23 cellular contexts compared by ENCODE assay signal in genomic region chr22:33677536-33677935, GRCh38.
A peak's percentile ranks its signal among the peaks of the same experiment; 100 is the strongest.
DNase-seq lines count a peak whose midpoint lies in the region; ATAC-seq and TF ChIP-seq lines count a peak whose summit lies in the region.
"Had no signal": no experiment of that assay in that cellular context is flagged by ENCODE, and none has a peak within 500 bp of the region (broad histone marks: within the 10 kb centered on the region; RNA-seq: fewer than 3 reads in every experiment).

No MANE protein-coding gene starts in this region.

- intact Hi-C loops in Right ventricle myocardium inferior (cut with DNase I) (no loop called here), left ventricle myocardium inferior (cut with micrococcal nuclease) (no loop called here), left ventricle myocardium superior (cut with micrococcal nuclease) (no loop called here)

- POLR2A ChIA-PET in WTC11 (lab: Charles Lee): no interaction called here

- H3K27ac Mint-ChIP-seq in WTC11: peak overlapping the region; percentile 11; the same call in 1 of the 2 replicates
- H3K27ac Mint-ChIP-seq: B cell; CD4-positive, CD25-positive, alpha-beta regulatory T cell; CD8-positive, alpha-beta T cell; HFFc6 had no signal

- no peak overlapping the region for H3K4me3 Mint-ChIP-seq in WTC11
- H3K4me3 Mint-ChIP-seq: B cell; CD4-positive, CD25-positive, alpha-beta regulatory T cell; CD8-positive, alpha-beta T cell; HFFc6 had no signal

- H3K9me3 Mint-ChIP-seq in WTC11: no peaks in the 10 kb centered on the region
- H3K9me3 Mint-ChIP-seq: CD8-positive, alpha-beta T cell had no signal

- H3K36me3 Mint-ChIP-seq in WTC11: no peaks in the 10 kb centered on the region
- H3K36me3 Mint-ChIP-seq: CD4-positive, CD25-positive, alpha-beta regulatory T cell; CD8-positive, alpha-beta T cell had no signal

- H3F3A ChIP-seq in MM.1S (ENCODE audit: insufficient read depth, low read length): no peaks in the 10 kb centered on the region

- H3K79me2 ChIP-seq in MM.1S (ENCODE audit: low read length): peaks cover 49% of the 10 kb centered on the region

- peaks cover 5% of the 10 kb centered on the region; the same call in 1 of the 2 replicates for H4K20me1 ChIP-seq in MM.1S (ENCODE audit: insufficient read depth, low read length)

- H3K4me1 ChIP-seq in left ventricle myocardium inferior (peaks cover 44% of the 10 kb centered on the region), MM.1S (ENCODE audit: low read length) (no peaks in the 10 kb centered on the region)
- H3K4me1 ChIP-seq: Caco-2, HAP-1 had no signal

- no peaks in the 10 kb centered on the region for H3K27me3 Mint-ChIP-seq in WTC11 (ENCODE audit: low read depth)
- H3K27me3 Mint-ChIP-seq: B cell; CD4-positive, CD25-positive, alpha-beta regulatory T cell had no signal

- H3K4me3 ChIP-seq in left ventricle myocardium inferior (no peak overlapping the region), MM.1S (ENCODE audit: low read length) (no peak overlapping the region)
- H3K4me3 ChIP-seq: BLaER1, GM12878, HAP-1 had no signal

- H3K27me3 ChIP-seq in left ventricle myocardium inferior (ENCODE audit: low read depth): no peaks in the 10 kb centered on the region
- no peaks in the 10 kb centered on the region for H3K27me3 ChIP-seq in MM.1S (replicated peaks; ENCODE audit: insufficient read depth, low read length)
- H3K27me3 ChIP-seq: BLaER1 had no signal

- CTCF ChIA-PET in WTC11 (lab: Charles Lee): no interaction called here

- ATAC-seq in Right ventricle myocardium inferior (peak; percentile 42), WTC11 (no peak), left ventricle myocardium superior (peak; percentile 81), HG03354 (IDR thresholded peaks at IDR 0.05; ENCODE audit: poor library complexity, severe bottlenecking, unreplicated experiment) (no peak)
- ATAC-seq: CD8-positive, alpha-beta T cell; GM12878 had no signal

- no peaks in the 10 kb centered on the region for H3K9me2 ChIP-seq in MM.1S (replicated peaks; ENCODE audit: insufficient read depth, low read length)

- H3K36me3 ChIP-seq in left ventricle myocardium inferior: no peaks in the 10 kb centered on the region
- no peaks in the 10 kb centered on the region for H3K36me3 ChIP-seq in MM.1S (replicated peaks; ENCODE audit: insufficient read depth, low read length)
- H3K36me3 ChIP-seq: BLaER1, HAP-1 had no signal

- H3K4me1 Mint-ChIP-seq in WTC11: peaks cover 54% of the 10 kb centered on the region
- H3K4me1 Mint-ChIP-seq: CD4-positive, CD25-positive, alpha-beta regulatory T cell had no signal

- H3K9me3 ChIP-seq in left ventricle myocardium inferior (replicated peaks) (no peaks in the 10 kb centered on the region), MM.1S (replicated peaks; ENCODE audit: insufficient read depth, low read length) (no peaks in the 10 kb centered on the region)
- H3K9me3 ChIP-seq: BLaER1, Caco-2, HAP-1 had no signal

- DNase-seq in Right ventricle myocardium inferior (ENCODE audit: missing footprints) (no peak), left ventricle myocardium inferior (no peak), EH (ENCODE audit: low read depth) (peak; percentile 9), WTC11 (ENCODE audit: low spot score) (no peak), left ventricle myocardium superior (no peak), MM.1S (no peak), NCI-H2227 treated with DMSO at 0.1 percent for 48 hours (lab: John Stamatoyannopoulos, UW) (no peak)
- DNase-seq: Caco-2; CD4-positive, CD25-positive, alpha-beta regulatory T cell; CD8-positive, alpha-beta T cell; DMS153; DND-41; EL; GDM1; GOT3; HFFc6 had no signal

- H3K27ac ChIP-seq in left ventricle myocardium inferior (replicated peaks): no peak overlapping the region
- no peak overlapping the region for H3K27ac ChIP-seq in MM.1S (ENCODE audit: low read length)
- H3K27ac ChIP-seq: 22Rv1, BLaER1, C4-2B had no signal

- TF ChIP-seq CTCF in left ventricle myocardium inferior (IDR thresholded peaks at IDR 0.05; ENCODE audit: borderline replicate concordance) (no peak), WTC11 (IDR thresholded peaks at IDR 0.05) (no peak), MM.1S (IDR thresholded peaks at IDR 0.05; ENCODE audit: low read length) (no peak)

- no peak overlapping the region for H3K9ac ChIP-seq in MM.1S (ENCODE audit: low read length)
- H3K9ac ChIP-seq: BLaER1 had no signal

- H3K4me2 ChIP-seq in MM.1S (ENCODE audit: low read depth, low read length): no peak overlapping the region
- H3K4me2 ChIP-seq: BLaER1 had no signal

- no peak overlapping the region for H2AFZ ChIP-seq in MM.1S (ENCODE audit: low read length)

TF ChIP-seq in WTC11, 78 proteins besides CTCF, POLR2A, EP300 and RAD21:
- TF ChIP-seq SOX15 (CRISPR knock-in tag; IDR thresholded peaks at IDR 0.05) (no peak), USF1 (CRISPR knock-in tag; IDR thresholded peaks at IDR 0.05) (no peak), KAT7 (CRISPR knock-in tag; IDR thresholded peaks at IDR 0.05; ENCODE audit: borderline replicate concordance) (no peak), PRRX2 (CRISPR knock-in tag; IDR thresholded peaks at IDR 0.05) (no peak), FOXK1 (CRISPR knock-in tag; IDR thresholded peaks at IDR 0.05) (no peak), NFYB (CRISPR knock-in tag; conservative IDR thresholded peaks at IDR 0.05; ENCODE audit: low read depth) (no peak), ATF3 (CRISPR knock-in tag; conservative IDR thresholded peaks at IDR 0.05) (no peak)
- TF ChIP-seq, protein P1, sequence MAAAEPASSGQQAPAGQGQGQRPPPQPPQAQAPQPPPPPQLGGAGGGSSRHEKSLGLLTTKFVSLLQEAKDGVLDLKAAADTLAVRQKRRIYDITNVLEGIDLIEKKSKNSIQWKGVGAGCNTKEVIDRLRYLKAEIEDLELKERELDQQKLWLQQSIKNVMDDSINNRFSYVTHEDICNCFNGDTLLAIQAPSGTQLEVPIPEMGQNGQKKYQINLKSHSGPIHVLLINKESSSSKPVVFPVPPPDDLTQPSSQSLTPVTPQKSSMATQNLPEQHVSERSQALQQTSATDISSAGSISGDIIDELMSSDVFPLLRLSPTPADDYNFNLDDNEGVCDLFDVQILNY (CRISPR knock-in tag; IDR thresholded peaks at IDR 0.05): no peak
- TF ChIP-seq, protein P2, sequence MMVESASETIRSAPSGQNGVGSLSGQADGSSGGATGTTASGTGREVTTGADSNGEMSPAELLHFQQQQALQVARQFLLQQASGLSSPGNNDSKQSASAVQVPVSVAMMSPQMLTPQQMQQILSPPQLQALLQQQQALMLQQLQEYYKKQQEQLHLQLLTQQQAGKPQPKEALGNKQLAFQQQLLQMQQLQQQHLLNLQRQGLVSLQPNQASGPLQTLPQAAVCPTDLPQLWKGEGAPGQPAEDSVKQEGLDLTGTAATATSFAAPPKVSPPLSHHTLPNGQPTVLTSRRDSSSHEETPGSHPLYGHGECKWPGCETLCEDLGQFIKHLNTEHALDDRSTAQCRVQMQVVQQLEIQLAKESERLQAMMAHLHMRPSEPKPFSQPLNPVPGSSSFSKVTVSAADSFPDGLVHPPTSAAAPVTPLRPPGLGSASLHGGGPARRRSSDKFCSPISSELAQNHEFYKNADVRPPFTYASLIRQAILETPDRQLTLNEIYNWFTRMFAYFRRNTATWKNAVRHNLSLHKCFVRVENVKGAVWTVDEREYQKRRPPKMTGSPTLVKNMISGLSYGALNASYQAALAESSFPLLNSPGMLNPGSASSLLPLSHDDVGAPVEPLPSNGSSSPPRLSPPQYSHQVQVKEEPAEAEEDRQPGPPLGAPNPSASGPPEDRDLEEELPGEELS (CRISPR knock-in tag; IDR thresholded peaks at IDR 0.05): no peak
- TF ChIP-seq, protein P3, sequence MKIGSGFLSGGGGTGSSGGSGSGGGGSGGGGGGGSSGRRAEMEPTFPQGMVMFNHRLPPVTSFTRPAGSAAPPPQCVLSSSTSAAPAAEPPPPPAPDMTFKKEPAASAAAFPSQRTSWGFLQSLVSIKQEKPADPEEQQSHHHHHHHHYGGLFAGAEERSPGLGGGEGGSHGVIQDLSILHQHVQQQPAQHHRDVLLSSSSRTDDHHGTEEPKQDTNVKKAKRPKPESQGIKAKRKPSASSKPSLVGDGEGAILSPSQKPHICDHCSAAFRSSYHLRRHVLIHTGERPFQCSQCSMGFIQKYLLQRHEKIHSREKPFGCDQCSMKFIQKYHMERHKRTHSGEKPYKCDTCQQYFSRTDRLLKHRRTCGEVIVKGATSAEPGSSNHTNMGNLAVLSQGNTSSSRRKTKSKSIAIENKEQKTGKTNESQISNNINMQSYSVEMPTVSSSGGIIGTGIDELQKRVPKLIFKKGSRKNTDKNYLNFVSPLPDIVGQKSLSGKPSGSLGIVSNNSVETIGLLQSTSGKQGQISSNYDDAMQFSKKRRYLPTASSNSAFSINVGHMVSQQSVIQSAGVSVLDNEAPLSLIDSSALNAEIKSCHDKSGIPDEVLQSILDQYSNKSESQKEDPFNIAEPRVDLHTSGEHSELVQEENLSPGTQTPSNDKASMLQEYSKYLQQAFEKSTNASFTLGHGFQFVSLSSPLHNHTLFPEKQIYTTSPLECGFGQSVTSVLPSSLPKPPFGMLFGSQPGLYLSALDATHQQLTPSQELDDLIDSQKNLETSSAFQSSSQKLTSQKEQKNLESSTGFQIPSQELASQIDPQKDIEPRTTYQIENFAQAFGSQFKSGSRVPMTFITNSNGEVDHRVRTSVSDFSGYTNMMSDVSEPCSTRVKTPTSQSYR (CRISPR knock-in tag; IDR thresholded peaks at IDR 0.05): no peak

Comparison
In these comparisons a context has a peak if more than half of its experiments do, and no peak if none do; other contexts are left out.
1. ATAC-seq: peak in Right ventricle myocardium inferior (single experiment) and left ventricle myocardium superior (single experiment); none in WTC11 (single experiment) and HG03354 (single experiment).